8 cellular contexts compared by ENCODE assay signal in the genomic region with DNA sequence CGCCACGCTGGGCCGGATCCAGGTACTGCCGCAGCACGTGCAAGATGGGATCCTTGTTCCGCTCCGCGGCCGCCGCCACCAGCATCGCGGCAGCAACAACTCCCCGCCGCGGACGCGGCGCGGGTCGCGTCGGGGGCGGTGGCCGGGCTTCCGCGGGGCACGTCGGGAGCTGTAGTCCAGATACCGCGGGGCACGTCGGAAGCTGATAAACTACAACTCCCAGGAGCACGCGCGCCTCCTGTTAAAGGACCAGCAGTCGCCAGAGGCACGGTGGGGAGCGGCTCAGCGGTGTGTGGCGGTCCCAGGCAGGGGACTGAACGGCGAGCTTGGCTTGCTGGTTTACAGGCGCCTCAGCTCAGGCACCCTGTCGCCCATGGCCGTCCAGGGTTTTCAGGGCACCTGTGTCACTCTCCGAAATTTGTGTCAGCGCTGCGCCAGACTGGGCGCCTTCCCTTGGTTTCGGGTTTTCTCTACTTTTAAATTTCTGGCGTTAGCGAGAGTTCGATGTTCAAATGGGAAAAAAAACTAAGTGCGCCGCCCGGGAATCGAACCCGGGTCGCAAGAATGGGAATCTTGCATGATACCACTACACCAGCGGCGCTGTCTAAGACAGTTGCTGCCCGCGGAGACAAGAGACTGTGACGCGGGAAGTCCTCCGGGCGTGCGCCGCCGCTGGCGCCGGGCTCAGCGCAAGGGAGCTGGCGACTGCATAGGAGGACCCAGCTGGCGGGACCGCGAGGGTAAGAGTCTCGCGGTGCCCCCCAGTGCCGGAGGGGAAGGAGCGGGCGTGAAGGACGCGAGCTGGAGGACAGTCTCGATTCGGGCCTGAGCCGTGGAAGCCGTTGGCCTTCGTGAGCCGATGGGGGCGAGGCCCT. TPM values are rescaled to one million over a fixed set of nuclear protein-coding genes. Genes with fewer than 3 reads are reported as not detected.
DNase-seq lines count a peak whose midpoint lies in the region; ATAC-seq and TF ChIP-seq lines count a peak whose summit lies in the region.

A gene (minus strand): TSS at position 100 of the 875 bp plus-strand sequence. CDS start 15 bp downstream, at position 85.

- no peaks in the 10 kb centered on the region for H3K9me3 ChIP-seq in right cardiac atrium (ENCODE audit: control insufficient read depth, low read length)
- H3K9me3 ChIP-seq in uterus, result no peaks in the 10 kb centered on the region

- H3K36me3 ChIP-seq in uterus, result no peaks in the 10 kb centered on the region

- no peak for TF ChIP-seq CTCF in uterus (IDR thresholded peaks at IDR 0.05)

- intact Hi-C loops in T-helper 2 cell treated with Interferon-gamma antibody and Interleukin-4, amounts not matched to agents 100 ng/mL and 5 ng/mL, for 36 hours (cut with micrococcal nuclease), result loop anchor here (1.0 to 5.0 kb wide), 6 partner anchors 24 to 236 kb away; a partner anchor contains a TSS
- intact Hi-C loops in right cardiac atrium (cut with DNase I) (no loop called here), uterus (cut with DNase I; ENCODE audit: low total_unique reads) (no loop called here)

- no peaks in the 10 kb centered on the region for H3K27me3 ChIP-seq in right cardiac atrium (ENCODE audit: control insufficient read depth, insufficient read depth)
- H3K27me3 ChIP-seq in uterus, result no peaks in the 10 kb centered on the region

- ATAC-seq in GM18505 (IDR thresholded peaks at IDR 0.05; ENCODE audit: unreplicated experiment) (peak; percentile 62), HG02970 (IDR thresholded peaks at IDR 0.05; ENCODE audit: low FRiP score, unreplicated experiment) (peak; percentile 64), right cardiac atrium (peak; percentile 90 to 91)

- WGBS in right cardiac atrium, result under 1% methylated on average over 91 of the region's 91 CpGs

- DNase-seq in NCI-H1930 (lab: John Stamatoyannopoulos, UW) (peak; percentile 97 to 98), anterior cingulate cortex (lab: John Stamatoyannopoulos, UW) (peak; percentile 66 to 99 (median 96)), right cardiac atrium (peak; percentile 98 to 99 (median 98)), putamen (ENCODE audit: low spot score) (peak; percentile 95), uterus (peak; percentile 95 to 96)

- H3K4me3 ChIP-seq in right cardiac atrium (ENCODE audit: low read length) (peak within 1 kb of the TSS; percentile 44), uterus (peak within 1 kb of the TSS; percentile 72 to 85)

- peak; percentile 72 for TF ChIP-seq POLR2A in GM18505 (IDR thresholded peaks at IDR 0.05; ENCODE audit: borderline replicate concordance, extremely low read depth, insufficient read depth, insufficient read length)
- TF ChIP-seq POLR2A in uterus (IDR thresholded peaks at IDR 0.05), result peak; percentile 53 to 72

- H3K4me1 ChIP-seq in right cardiac atrium (ENCODE audit: control insufficient read depth, insufficient read depth, low read length) (peaks cover 5% of the 10 kb centered on the region), uterus (peaks cover 0 to 6% of the 10 kb centered on the region in 2 donors)

- peak within 1 kb of the TSS; percentile 95 for H3K27ac ChIP-seq in right cardiac atrium (ENCODE audit: low read length)
- H3K27ac ChIP-seq in uterus, result peak within 1 kb of the TSS; percentile 98 to 99

RNA-seq across cellular contexts. Expression of the gene that starts here (rescaled TPM):
- 91.0 and 91.4 TPM in 2 replicates for total RNA-seq in T-helper 2 cell treated with Interferon-gamma antibody and Interleukin-4, amounts not matched to agents 100 ng/mL and 5 ng/mL, for 36 hours
- total RNA-seq in right cardiac atrium (10 to 100 TPM; 55.4 to 60.3 (median 56.6) TPM), uterus (100 to 1,000 TPM in 2 of 4 donors, 10 to 100 TPM in 2; 29.5 to 171 (median 97.1) TPM)
- polyA plus RNA-seq in right cardiac atrium, result 128 TPM

Comparison
In these comparisons a context has a peak if more than half of its experiments do, and no peak if none do; other contexts are left out.
1. Peak in every context shown above with its lines: DNase-seq, ATAC-seq, H3K4me3 ChIP-seq and H3K27ac ChIP-seq.